In genomic region chr5:672329-673139, GRCh38 we compare ENCODE assay signal across 8 cellular contexts. TPM values are rescaled to one million over a fixed set of nuclear protein-coding genes. Genes with fewer than 3 reads are reported as not detected.
DNase-seq lines count a peak whose midpoint lies in the region; ATAC-seq and TF ChIP-seq lines count a peak whose summit lies in the region.

No MANE protein-coding gene starts in this region.

- H3K4me3 ChIP-seq in MG63, result no peak overlapping the region
- peak overlapping the region; percentile 56 for H3K4me3 ChIP-seq in SK-N-MC
- peak overlapping the region in 7 of 12 donors; percentile 2 to 37 (median 24) for H3K4me3 ChIP-seq in heart left ventricle
- H3K4me3 ChIP-seq in psoas muscle, result no peak overlapping the region

- no peak overlapping the region for H3K9ac ChIP-seq in SK-N-MC (ENCODE audit: insufficient read length)

- ATAC-seq in heart left ventricle (peak in 3 of 4 donors; percentile 8 to 37 (median 27)), psoas muscle (peak in 1 of 4 donors; percentile 3), HG03571 (IDR thresholded peaks at IDR 0.05; ENCODE audit: unreplicated experiment) (no peak), HG03439 (IDR thresholded peaks at IDR 0.05; ENCODE audit: unreplicated experiment) (no peak)

- H3K4me1 ChIP-seq in heart left ventricle (peaks cover 12 to 56% (median 35%) of the 10 kb centered on the region in 12 donors), psoas muscle (peaks cover 36% of the 10 kb centered on the region)

- H3K9me3 ChIP-seq in MG63 (no peaks in the 10 kb centered on the region), SK-N-MC (ENCODE audit: low read depth, low read length) (no peaks in the 10 kb centered on the region), heart left ventricle (no peaks in the 10 kb centered on the region), psoas muscle (no peaks in the 10 kb centered on the region)

- intact Hi-C loops in heart left ventricle (cut with DNase I), result loop anchor here in 6 of 10 donors (2.0 to 10.0 kb wide), 7 partner anchors 20 to 230 kb away; partner anchors contain the start of gene TPPP (in 1 of the 6)
- intact Hi-C loops in psoas muscle (cut with DNase I), result loop anchor here in 1 of 2 donors (2.0 kb wide), 1 partner anchor 230 kb away; no protein-coding TSS in a partner anchor

- H3K36me3 ChIP-seq in MG63 (no peaks in the 10 kb centered on the region), SK-N-MC (ENCODE audit: insufficient read depth, low read length) (no peaks in the 10 kb centered on the region), heart left ventricle (peaks cover 0 to 1% (median 0%) of the 10 kb centered on the region in 9 donors), psoas muscle (ENCODE audit: insufficient read depth in 1 of 2, low read depth in 1 of 2) (no peaks in the 10 kb centered on the region)

- no peak for TF ChIP-seq POLR2A in heart left ventricle (IDR thresholded peaks at IDR 0.05)

- peak; percentile 99 for DNase-seq in COR-L47 (lab: John Stamatoyannopoulos, UW)
- peak; percentile 81 for DNase-seq in MG63
- DNase-seq in SK-N-MC (ENCODE audit: low read depth, low spot score), result peak; percentile 45
- peak; percentile 77 to 89 (median 85) for DNase-seq in heart left ventricle
- peak; percentile 59 to 75 for DNase-seq in psoas muscle

- peaks cover 35% of the 10 kb centered on the region for H3K27me3 ChIP-seq in MG63
- H3K27me3 ChIP-seq in heart left ventricle, result peaks cover 0 to 5% (median 0%) of the 10 kb centered on the region in 9 donors
- no peaks in the 10 kb centered on the region for H3K27me3 ChIP-seq in psoas muscle (ENCODE audit: insufficient read depth in 3 of 3, low read length in 2 of 3)

- 7 to 20% (median 8%) methylated on average over 24 to 27 of the region's 27 CpGs for WGBS in heart left ventricle, 4 donors
- 10 to 21% (median 12%) methylated on average over 27 of the region's 27 CpGs for WGBS in psoas muscle, 3 donors

- H3K27ac ChIP-seq in SK-N-MC (no peak overlapping the region), angular gyrus (ENCODE audit: low read depth, low read length) (peak overlapping the region; percentile 99), heart left ventricle (peak overlapping the region in 9 of 12 donors; percentile 16 to 85 (median 73)), psoas muscle (no peak overlapping the region)

- TF ChIP-seq CTCF in heart left ventricle (IDR thresholded peaks at IDR 0.05), result no peak
- TF ChIP-seq CTCF in psoas muscle (IDR thresholded peaks at IDR 0.05), result no peak

RNA-seq across cellular contexts. Expression of gene TPPP, which starts 20.6 kb away (rescaled TPM):
- not detected in 2 replicates for total RNA-seq in MG63 (2014; rRNA removed; shearing (Covaris generic); ENCODE audit: low replicate concordance)
- total RNA-seq in heart left ventricle (10 to 100 TPM in 8 of 9 donors, 1 to 10 TPM in 1; 7.5 to 31.2 (median 15.8) TPM), psoas muscle (10 to 100 TPM in 1 of 4 donors, 1 to 10 TPM in 3; 3.1 to 11.0 (median 5.3) TPM)
- polyA plus RNA-seq in heart left ventricle (10 to 100 TPM in 1 of 2 donors, 1 to 10 TPM in 1; 9.5 to 10.4 TPM), psoas muscle (1 to 10 TPM; 1.8 to 3.3 (median 2.0) TPM)

Comparison
In these comparisons a context has a peak if more than half of its experiments do, and no peak if none do; other contexts are left out.
1. DNase-seq: peak in every context shown above with its lines; median percentile 99 in COR-L47; 85 in heart left ventricle; 81 in MG63; 67 in psoas muscle; 45 in SK-N-MC.
2. H3K4me3 ChIP-seq: peak in SK-N-MC (single experiment) and heart left ventricle (7 of 12); none in MG63 (single experiment) and psoas muscle (single experiment).
3. H3K27ac ChIP-seq: peak in angular gyrus (single experiment) and heart left ventricle (9 of 12); none in SK-N-MC (single experiment) and psoas muscle (single experiment).
4. ATAC-seq: peak in heart left ventricle (3 of 4); none in HG03571 (single experiment) and HG03439 (single experiment).